Comparison of ENCODE assay signal across 1 cellular context in genomic region chr1:150579110-150579954, GRCh38.
TF ChIP-seq lines count a peak whose summit lies in the region.

Gene MCL1 (minus strand): TSS chr1:150579610. CDS start chr1:150579530, 80 bp downstream.

TF ChIP-seq in K562, 482 proteins besides CTCF, POLR2A, EP300 and RAD21 (continued from another document and continues in another):
- TF ChIP-seq, protein P1, sequence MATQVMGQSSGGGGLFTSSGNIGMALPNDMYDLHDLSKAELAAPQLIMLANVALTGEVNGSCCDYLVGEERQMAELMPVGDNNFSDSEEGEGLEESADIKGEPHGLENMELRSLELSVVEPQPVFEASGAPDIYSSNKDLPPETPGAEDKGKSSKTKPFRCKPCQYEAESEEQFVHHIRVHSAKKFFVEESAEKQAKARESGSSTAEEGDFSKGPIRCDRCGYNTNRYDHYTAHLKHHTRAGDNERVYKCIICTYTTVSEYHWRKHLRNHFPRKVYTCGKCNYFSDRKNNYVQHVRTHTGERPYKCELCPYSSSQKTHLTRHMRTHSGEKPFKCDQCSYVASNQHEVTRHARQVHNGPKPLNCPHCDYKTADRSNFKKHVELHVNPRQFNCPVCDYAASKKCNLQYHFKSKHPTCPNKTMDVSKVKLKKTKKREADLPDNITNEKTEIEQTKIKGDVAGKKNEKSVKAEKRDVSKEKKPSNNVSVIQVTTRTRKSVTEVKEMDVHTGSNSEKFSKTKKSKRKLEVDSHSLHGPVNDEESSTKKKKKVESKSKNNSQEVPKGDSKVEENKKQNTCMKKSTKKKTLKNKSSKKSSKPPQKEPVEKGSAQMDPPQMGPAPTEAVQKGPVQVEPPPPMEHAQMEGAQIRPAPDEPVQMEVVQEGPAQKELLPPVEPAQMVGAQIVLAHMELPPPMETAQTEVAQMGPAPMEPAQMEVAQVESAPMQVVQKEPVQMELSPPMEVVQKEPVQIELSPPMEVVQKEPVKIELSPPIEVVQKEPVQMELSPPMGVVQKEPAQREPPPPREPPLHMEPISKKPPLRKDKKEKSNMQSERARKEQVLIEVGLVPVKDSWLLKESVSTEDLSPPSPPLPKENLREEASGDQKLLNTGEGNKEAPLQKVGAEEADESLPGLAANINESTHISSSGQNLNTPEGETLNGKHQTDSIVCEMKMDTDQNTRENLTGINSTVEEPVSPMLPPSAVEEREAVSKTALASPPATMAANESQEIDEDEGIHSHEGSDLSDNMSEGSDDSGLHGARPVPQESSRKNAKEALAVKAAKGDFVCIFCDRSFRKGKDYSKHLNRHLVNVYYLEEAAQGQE (CRISPR knock-in tag; IDR thresholded peaks at IDR 0.05; ENCODE audit: low read depth): peak; percentile 65; the same call in 1 of the 2 replicates
- TF ChIP-seq GTF2F1 (IDR thresholded peaks at IDR 0.05; ENCODE audit: low read depth, low read length): peak; percentile 96
- TF ChIP-seq ADNP (tag; IDR thresholded peaks at IDR 0.05): no peak
- no peak for TF ChIP-seq ZKSCAN8 (CRISPR knock-in tag; IDR thresholded peaks at IDR 0.05)
- no peak for TF ChIP-seq RUNX1 (IDR thresholded peaks at IDR 0.05; ENCODE audit: low read depth)
- peak; percentile 77 for TF ChIP-seq ELF2 (CRISPR knock-in tag; IDR thresholded peaks at IDR 0.05)
- TF ChIP-seq POLR2AphosphoS5 (IDR thresholded peaks at IDR 0.05; ENCODE audit: control insufficient read depth, insufficient read depth, low read depth, low read length): peak; percentile 99
- no peak for TF ChIP-seq ZNF444 (CRISPR knock-in tag; IDR thresholded peaks at IDR 0.05)
- TF ChIP-seq, protein P2, sequence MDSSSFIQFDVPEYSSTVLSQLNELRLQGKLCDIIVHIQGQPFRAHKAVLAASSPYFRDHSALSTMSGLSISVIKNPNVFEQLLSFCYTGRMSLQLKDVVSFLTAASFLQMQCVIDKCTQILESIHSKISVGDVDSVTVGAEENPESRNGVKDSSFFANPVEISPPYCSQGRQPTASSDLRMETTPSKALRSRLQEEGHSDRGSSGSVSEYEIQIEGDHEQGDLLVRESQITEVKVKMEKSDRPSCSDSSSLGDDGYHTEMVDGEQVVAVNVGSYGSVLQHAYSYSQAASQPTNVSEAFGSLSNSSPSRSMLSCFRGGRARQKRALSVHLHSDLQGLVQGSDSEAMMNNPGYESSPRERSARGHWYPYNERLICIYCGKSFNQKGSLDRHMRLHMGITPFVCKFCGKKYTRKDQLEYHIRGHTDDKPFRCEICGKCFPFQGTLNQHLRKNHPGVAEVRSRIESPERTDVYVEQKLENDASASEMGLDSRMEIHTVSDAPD (CRISPR knock-in tag; IDR thresholded peaks at IDR 0.05): no peak
- TF ChIP-seq ESRRB (CRISPR knock-in tag; IDR thresholded peaks at IDR 0.05; ENCODE audit: borderline replicate concordance): no peak
- TF ChIP-seq ZNF354B (CRISPR knock-in tag; IDR thresholded peaks at IDR 0.05): no peak; the same call in 1 of the 2 replicates
- no peak for TF ChIP-seq OTX1 (CRISPR knock-in tag; IDR thresholded peaks at IDR 0.05)
- TF ChIP-seq, protein P3, sequence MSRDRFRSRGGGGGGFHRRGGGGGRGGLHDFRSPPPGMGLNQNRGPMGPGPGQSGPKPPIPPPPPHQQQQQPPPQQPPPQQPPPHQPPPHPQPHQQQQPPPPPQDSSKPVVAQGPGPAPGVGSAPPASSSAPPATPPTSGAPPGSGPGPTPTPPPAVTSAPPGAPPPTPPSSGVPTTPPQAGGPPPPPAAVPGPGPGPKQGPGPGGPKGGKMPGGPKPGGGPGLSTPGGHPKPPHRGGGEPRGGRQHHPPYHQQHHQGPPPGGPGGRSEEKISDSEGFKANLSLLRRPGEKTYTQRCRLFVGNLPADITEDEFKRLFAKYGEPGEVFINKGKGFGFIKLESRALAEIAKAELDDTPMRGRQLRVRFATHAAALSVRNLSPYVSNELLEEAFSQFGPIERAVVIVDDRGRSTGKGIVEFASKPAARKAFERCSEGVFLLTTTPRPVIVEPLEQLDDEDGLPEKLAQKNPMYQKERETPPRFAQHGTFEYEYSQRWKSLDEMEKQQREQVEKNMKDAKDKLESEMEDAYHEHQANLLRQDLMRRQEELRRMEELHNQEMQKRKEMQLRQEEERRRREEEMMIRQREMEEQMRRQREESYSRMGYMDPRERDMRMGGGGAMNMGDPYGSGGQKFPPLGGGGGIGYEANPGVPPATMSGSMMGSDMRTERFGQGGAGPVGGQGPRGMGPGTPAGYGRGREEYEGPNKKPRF (IDR thresholded peaks at IDR 0.05; ENCODE audit: low read depth, low read length): no peak
- TF ChIP-seq, protein P4, sequence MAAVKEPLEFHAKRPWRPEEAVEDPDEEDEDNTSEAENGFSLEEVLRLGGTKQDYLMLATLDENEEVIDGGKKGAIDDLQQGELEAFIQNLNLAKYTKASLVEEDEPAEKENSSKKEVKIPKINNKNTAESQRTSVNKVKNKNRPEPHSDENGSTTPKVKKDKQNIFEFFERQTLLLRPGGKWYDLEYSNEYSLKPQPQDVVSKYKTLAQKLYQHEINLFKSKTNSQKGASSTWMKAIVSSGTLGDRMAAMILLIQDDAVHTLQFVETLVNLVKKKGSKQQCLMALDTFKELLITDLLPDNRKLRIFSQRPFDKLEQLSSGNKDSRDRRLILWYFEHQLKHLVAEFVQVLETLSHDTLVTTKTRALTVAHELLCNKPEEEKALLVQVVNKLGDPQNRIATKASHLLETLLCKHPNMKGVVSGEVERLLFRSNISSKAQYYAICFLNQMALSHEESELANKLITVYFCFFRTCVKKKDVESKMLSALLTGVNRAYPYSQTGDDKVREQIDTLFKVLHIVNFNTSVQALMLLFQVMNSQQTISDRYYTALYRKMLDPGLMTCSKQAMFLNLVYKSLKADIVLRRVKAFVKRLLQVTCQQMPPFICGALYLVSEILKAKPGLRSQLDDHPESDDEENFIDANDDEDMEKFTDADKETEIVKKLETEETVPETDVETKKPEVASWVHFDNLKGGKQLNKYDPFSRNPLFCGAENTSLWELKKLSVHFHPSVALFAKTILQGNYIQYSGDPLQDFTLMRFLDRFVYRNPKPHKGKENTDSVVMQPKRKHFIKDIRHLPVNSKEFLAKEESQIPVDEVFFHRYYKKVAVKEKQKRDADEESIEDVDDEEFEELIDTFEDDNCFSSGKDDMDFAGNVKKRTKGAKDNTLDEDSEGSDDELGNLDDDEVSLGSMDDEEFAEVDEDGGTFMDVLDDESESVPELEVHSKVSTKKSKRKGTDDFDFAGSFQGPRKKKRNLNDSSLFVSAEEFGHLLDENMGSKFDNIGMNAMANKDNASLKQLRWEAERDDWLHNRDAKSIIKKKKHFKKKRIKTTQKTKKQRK (IDR thresholded peaks at IDR 0.05; ENCODE audit: borderline replicate concordance, low read depth, low read length): no peak
- peak; percentile 51 for TF ChIP-seq HCFC1 (IDR thresholded peaks at IDR 0.05; ENCODE audit: low read depth, low read length)
- TF ChIP-seq MECOM (CRISPR knock-in tag; IDR thresholded peaks at IDR 0.05): no peak
- TF ChIP-seq RBM39 (optimal IDR thresholded peaks at IDR 0.05; ENCODE audit: low read depth, low read length): no peak
- no peak for TF ChIP-seq ILK (tag; IDR thresholded peaks at IDR 0.05; ENCODE audit: borderline replicate concordance, low read depth)
- TF ChIP-seq E2F6 (IDR thresholded peaks at IDR 0.05; ENCODE audit: borderline replicate concordance in 1 of 2, extremely low read depth in 1 of 2, insufficient read depth in 1 of 2, insufficient read length in 1 of 2, low read depth in 1 of 2, low read length in 1 of 2, poor library complexity in 1 of 2, severe bottlenecking in 1 of 2): peak; percentile 8 to 47
- TF ChIP-seq HSF4 (CRISPR knock-in tag; IDR thresholded peaks at IDR 0.05; ENCODE audit: borderline replicate concordance): no peak
- TF ChIP-seq DPF2 (IDR thresholded peaks at IDR 0.05): no peak
- no peak for TF ChIP-seq ZNF561 (CRISPR knock-in tag; conservative IDR thresholded peaks at IDR 0.05)
- no peak for TF ChIP-seq MXI1 (IDR thresholded peaks at IDR 0.05; ENCODE audit: low read depth, low read length)
- no peak for TF ChIP-seq ATF1 (CRISPR knock-in tag; IDR thresholded peaks at IDR 0.05)
- peak; percentile 70 for TF ChIP-seq ATF1 (tag; IDR thresholded peaks at IDR 0.05)
- TF ChIP-seq SNIP1 (IDR thresholded peaks at IDR 0.05; ENCODE audit: low read depth): no peak
- no peak for TF ChIP-seq MTA1 (IDR thresholded peaks at IDR 0.05; ENCODE audit: borderline replicate concordance)
- 0 out of 2 replicates have a peak, but pooled peaks have one; percentile 38 for TF ChIP-seq TOE1 (IDR thresholded peaks at IDR 0.05; ENCODE audit: borderline replicate concordance)
- no peak for TF ChIP-seq TOE1 (CRISPR knock-in tag; IDR thresholded peaks at IDR 0.05; ENCODE audit: borderline replicate concordance, low read depth)
- TF ChIP-seq ZNF75A (CRISPR knock-in tag; IDR thresholded peaks at IDR 0.05): no peak
- TF ChIP-seq COPS2 (conservative IDR thresholded peaks at IDR 0.05): no peak
- TF ChIP-seq HDAC8 (tag; IDR thresholded peaks at IDR 0.05): no peak
- TF ChIP-seq, protein P5, sequence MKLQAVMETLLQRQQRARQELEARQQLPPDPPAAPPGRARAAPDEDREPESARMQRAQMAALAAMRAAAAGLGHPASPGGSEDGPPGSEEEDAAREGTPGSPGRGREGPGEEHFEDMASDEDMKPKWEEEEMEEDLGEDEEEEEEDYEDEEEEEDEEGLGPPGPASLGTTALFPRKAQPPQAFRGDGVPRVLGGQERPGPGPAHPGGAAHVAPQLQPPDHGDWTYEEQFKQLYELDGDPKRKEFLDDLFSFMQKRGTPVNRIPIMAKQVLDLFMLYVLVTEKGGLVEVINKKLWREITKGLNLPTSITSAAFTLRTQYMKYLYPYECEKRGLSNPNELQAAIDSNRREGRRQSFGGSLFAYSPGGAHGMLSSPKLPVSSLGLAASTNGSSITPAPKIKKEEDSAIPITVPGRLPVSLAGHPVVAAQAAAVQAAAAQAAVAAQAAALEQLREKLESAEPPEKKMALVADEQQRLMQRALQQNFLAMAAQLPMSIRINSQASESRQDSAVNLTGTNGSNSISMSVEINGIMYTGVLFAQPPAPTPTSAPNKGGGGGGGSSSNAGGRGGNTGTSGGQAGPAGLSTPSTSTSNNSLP (IDR thresholded peaks at IDR 0.05; ENCODE audit: borderline replicate concordance, low read depth, low read length): no peak
- no peak for TF ChIP-seq SMAD2 (IDR thresholded peaks at IDR 0.05; ENCODE audit: low read depth, low read length)
- 0 out of 2 replicates have a peak, but pooled peaks have one; percentile 25 for TF ChIP-seq SAFB (IDR thresholded peaks at IDR 0.05; ENCODE audit: borderline replicate concordance, low read depth, low read length)
- no peak for TF ChIP-seq PTBP1 (IDR thresholded peaks at IDR 0.05; ENCODE audit: low read depth, low read length)
- TF ChIP-seq ZNF232 (CRISPR knock-in tag; IDR thresholded peaks at IDR 0.05): no peak
- TF ChIP-seq IRF2 (CRISPR knock-in tag; IDR thresholded peaks at IDR 0.05): no peak
- TF ChIP-seq, protein P6, sequence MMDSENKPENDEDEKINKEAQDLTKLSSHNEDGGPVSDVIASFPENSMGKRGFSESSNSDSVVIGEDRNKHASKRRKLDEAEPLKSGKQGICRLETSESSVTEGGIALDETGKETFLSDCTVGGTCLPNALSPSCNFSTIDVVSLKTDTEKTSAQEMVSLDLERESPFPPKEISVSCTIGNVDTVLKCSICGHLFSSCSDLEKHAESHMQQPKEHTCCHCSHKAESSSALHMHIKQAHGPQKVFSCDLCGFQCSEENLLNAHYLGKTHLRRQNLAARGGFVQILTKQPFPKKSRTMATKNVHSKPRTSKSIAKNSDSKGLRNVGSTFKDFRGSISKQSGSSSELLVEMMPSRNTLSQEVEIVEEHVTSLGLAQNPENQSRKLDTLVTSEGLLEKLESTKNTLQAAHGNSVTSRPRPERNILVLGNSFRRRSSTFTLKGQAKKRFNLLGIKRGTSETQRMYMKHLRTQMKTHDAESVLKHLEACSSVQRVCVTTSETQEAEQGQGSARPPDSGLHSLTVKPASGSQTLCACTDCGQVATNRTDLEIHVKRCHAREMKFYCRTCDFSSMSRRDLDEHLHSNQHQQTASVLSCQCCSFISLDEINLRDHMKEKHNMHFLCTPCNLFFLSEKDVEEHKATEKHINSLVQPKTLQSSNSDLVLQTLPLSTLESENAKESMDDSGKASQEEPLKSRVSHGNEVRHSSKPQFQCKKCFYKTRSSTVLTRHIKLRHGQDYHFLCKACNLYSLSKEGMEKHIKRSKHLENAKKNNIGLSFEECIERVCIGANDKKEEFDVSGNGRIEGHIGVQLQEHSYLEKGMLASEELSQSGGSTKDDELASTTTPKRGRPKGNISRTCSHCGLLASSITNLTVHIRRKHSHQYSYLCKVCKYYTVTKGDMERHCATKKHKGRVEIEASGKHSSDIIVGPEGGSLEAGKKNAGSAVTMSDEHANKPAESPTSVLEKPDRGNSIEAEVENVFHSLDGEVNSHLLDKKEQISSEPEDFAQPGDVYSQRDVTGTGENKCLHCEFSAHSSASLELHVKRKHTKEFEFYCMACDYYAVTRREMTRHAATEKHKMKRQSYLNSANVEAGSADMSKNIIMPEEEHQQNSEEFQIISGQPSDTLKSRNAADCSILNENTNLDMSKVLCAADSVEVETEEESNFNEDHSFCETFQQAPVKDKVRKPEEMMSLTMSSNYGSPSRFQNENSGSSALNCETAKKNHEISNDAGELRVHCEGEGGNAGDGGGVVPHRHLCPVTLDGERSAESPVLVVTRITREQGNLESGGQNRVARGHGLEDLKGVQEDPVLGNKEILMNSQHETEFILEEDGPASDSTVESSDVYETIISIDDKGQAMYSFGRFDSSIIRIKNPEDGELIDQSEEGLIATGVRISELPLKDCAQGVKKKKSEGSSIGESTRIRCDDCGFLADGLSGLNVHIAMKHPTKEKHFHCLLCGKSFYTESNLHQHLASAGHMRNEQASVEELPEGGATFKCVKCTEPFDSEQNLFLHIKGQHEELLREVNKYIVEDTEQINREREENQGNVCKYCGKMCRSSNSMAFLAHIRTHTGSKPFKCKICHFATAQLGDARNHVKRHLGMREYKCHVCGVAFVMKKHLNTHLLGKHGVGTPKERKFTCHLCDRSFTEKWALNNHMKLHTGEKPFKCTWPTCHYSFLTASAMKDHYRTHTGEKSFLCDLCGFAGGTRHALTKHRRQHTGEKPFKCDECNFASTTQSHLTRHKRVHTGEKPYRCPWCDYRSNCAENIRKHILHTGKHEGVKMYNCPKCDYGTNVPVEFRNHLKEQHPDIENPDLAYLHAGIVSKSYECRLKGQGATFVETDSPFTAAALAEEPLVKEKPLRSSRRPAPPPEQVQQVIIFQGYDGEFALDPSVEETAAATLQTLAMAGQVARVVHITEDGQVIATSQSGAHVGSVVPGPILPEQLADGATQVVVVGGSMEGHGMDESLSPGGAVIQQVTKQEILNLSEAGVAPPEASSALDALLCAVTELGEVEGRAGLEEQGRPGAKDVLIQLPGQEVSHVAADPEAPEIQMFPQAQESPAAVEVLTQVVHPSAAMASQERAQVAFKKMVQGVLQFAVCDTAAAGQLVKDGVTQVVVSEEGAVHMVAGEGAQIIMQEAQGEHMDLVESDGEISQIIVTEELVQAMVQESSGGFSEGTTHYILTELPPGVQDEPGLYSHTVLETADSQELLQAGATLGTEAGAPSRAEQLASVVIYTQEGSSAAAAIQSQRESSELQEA (IDR thresholded peaks at IDR 0.05; ENCODE audit: low read depth): peak; percentile 63; the same call in 1 of the 2 replicates
- TF ChIP-seq RBM15 (IDR thresholded peaks at IDR 0.05; ENCODE audit: insufficient read depth, low read length): peak; percentile 93; the same call in 1 of the 2 replicates
- no peak for TF ChIP-seq TSC22D4 (tag; IDR thresholded peaks at IDR 0.05)
- peak; percentile 70; the same call in 1 of the 2 replicates for TF ChIP-seq RB1 (IDR thresholded peaks at IDR 0.05; ENCODE audit: low read depth)
- TF ChIP-seq MED1 (CRISPR knock-in tag; IDR thresholded peaks at IDR 0.05; ENCODE audit: borderline replicate concordance): no peak
- no peak for TF ChIP-seq CHD4 (IDR thresholded peaks at IDR 0.05; ENCODE audit: insufficient read depth, insufficient replicate concordance, low read depth, low read length, poor library complexity, severe bottlenecking)
